ENCODE assay signal across 2 cellular contexts in the genomic region with DNA sequence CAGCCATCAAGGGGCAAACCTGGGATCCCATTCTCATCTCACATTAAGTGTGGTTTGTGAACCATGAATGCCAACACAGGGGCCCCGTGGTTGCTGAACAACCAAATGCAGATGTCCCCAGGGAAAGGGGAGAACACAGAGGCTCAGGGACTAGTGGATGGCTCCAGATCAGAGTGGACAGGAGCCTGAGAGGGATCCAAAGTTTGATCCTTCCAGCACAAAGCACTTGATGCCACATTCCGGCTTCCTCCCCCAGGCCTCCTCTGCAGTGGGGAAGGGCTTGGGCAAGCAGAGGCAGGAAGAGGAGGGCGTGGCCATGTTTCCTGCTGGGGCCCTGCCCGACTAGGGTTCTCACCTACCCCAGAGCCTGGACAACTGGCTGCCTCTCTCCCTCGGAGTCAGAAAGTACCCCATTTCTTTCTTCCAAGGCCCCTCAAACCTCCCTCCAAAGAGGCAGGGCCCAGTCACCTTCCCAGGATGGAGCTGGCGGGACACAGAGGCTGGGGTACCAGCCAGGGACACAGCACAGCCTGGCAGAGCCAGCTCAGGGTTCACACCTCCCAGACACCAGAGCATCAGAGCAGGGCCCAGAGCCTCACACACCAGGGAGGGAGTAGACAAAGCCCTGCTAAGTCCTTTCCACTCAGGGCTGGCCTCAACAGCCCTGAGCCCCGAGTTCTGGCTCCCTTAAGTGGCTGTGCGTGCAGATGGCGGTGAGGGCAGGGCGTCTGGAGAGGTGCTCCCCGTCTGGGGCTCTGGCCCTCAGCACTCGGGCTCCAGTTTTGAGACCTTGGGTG.
TF ChIP-seq lines count a peak whose summit lies in the region.

No MANE protein-coding gene starts in this region.

TF ChIP-seq in HEK293, 187 proteins besides CTCF, POLR2A, EP300 and RAD21 (continued from another document and continues in another):
- TF ChIP-seq, protein P1, sequence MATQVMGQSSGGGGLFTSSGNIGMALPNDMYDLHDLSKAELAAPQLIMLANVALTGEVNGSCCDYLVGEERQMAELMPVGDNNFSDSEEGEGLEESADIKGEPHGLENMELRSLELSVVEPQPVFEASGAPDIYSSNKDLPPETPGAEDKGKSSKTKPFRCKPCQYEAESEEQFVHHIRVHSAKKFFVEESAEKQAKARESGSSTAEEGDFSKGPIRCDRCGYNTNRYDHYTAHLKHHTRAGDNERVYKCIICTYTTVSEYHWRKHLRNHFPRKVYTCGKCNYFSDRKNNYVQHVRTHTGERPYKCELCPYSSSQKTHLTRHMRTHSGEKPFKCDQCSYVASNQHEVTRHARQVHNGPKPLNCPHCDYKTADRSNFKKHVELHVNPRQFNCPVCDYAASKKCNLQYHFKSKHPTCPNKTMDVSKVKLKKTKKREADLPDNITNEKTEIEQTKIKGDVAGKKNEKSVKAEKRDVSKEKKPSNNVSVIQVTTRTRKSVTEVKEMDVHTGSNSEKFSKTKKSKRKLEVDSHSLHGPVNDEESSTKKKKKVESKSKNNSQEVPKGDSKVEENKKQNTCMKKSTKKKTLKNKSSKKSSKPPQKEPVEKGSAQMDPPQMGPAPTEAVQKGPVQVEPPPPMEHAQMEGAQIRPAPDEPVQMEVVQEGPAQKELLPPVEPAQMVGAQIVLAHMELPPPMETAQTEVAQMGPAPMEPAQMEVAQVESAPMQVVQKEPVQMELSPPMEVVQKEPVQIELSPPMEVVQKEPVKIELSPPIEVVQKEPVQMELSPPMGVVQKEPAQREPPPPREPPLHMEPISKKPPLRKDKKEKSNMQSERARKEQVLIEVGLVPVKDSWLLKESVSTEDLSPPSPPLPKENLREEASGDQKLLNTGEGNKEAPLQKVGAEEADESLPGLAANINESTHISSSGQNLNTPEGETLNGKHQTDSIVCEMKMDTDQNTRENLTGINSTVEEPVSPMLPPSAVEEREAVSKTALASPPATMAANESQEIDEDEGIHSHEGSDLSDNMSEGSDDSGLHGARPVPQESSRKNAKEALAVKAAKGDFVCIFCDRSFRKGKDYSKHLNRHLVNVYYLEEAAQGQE (tag by site-specific recombination; IDR thresholded peaks at IDR 0.05) = no peak
- TF ChIP-seq, protein P2, sequence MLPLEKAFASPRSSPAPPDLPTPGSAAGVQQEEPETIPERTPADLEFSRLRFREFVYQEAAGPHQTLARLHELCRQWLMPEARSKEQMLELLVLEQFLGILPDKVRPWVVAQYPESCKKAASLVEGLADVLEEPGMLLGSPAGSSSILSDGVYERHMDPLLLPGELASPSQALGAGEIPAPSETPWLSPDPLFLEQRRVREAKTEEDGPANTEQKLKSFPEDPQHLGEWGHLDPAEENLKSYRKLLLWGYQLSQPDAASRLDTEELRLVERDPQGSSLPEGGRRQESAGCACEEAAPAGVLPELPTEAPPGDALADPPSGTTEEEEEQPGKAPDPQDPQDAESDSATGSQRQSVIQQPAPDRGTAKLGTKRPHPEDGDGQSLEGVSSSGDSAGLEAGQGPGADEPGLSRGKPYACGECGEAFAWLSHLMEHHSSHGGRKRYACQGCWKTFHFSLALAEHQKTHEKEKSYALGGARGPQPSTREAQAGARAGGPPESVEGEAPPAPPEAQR (tag by site-specific recombination; IDR thresholded peaks at IDR 0.05) = no peak
- TF ChIP-seq KLF9 (tag by site-specific recombination; IDR thresholded peaks at IDR 0.05; ENCODE audit: low read depth) = peak; percentile 84
- TF ChIP-seq, protein P3, sequence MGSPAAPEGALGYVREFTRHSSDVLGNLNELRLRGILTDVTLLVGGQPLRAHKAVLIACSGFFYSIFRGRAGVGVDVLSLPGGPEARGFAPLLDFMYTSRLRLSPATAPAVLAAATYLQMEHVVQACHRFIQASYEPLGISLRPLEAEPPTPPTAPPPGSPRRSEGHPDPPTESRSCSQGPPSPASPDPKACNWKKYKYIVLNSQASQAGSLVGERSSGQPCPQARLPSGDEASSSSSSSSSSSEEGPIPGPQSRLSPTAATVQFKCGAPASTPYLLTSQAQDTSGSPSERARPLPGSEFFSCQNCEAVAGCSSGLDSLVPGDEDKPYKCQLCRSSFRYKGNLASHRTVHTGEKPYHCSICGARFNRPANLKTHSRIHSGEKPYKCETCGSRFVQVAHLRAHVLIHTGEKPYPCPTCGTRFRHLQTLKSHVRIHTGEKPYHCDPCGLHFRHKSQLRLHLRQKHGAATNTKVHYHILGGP (tag by site-specific recombination; IDR thresholded peaks at IDR 0.05) = no peak
- TF ChIP-seq KLF8 (tag by site-specific recombination; IDR thresholded peaks at IDR 0.05) = no peak
- peak; percentile 84 for TF ChIP-seq IKZF3 (tag by site-specific recombination; IDR thresholded peaks at IDR 0.05)
- TF ChIP-seq ZNF776 (tag by site-specific recombination; IDR thresholded peaks at IDR 0.05; ENCODE audit: borderline replicate concordance) = no peak
- TF ChIP-seq, protein P4, sequence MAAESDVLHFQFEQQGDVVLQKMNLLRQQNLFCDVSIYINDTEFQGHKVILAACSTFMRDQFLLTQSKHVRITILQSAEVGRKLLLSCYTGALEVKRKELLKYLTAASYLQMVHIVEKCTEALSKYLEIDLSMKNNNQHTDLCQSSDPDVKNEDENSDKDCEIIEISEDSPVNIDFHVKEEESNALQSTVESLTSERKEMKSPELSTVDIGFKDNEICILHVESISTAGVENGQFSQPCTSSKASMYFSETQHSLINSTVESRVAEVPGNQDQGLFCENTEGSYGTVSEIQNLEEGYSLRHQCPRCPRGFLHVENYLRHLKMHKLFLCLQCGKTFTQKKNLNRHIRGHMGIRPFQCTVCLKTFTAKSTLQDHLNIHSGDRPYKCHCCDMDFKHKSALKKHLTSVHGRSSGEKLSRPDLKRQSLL (tag by site-specific recombination; IDR thresholded peaks at IDR 0.05) = no peak
- TF ChIP-seq YY2 (tag by site-specific recombination; IDR thresholded peaks at IDR 0.05) = no peak
- TF ChIP-seq ZNF600 (tag by site-specific recombination; IDR thresholded peaks at IDR 0.05) = peak; percentile 97
- no peak for TF ChIP-seq ZNF544 (tag by site-specific recombination; IDR thresholded peaks at IDR 0.05)
- no peak for TF ChIP-seq ZNF354C (tag by site-specific recombination; IDR thresholded peaks at IDR 0.05; ENCODE audit: borderline replicate concordance, low read depth)
- TF ChIP-seq SCRT2 (tag by site-specific recombination; IDR thresholded peaks at IDR 0.05) = peak; percentile 34; the same call in 1 of the 2 replicates
- no peak for TF ChIP-seq ZNF133 (tag by site-specific recombination; IDR thresholded peaks at IDR 0.05)
- TF ChIP-seq, protein P5, sequence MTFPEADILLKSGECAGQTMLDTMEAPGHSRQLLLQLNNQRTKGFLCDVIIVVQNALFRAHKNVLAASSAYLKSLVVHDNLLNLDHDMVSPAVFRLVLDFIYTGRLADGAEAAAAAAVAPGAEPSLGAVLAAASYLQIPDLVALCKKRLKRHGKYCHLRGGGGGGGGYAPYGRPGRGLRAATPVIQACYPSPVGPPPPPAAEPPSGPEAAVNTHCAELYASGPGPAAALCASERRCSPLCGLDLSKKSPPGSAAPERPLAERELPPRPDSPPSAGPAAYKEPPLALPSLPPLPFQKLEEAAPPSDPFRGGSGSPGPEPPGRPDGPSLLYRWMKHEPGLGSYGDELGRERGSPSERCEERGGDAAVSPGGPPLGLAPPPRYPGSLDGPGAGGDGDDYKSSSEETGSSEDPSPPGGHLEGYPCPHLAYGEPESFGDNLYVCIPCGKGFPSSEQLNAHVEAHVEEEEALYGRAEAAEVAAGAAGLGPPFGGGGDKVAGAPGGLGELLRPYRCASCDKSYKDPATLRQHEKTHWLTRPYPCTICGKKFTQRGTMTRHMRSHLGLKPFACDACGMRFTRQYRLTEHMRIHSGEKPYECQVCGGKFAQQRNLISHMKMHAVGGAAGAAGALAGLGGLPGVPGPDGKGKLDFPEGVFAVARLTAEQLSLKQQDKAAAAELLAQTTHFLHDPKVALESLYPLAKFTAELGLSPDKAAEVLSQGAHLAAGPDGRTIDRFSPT (tag by site-specific recombination; IDR thresholded peaks at IDR 0.05) = no peak

TF ChIP-seq in K562, 482 proteins besides CTCF, POLR2A, EP300 and RAD21 (continued from another document and continues in another):
- TF ChIP-seq GATAD2A (IDR thresholded peaks at IDR 0.05) (no peak), YY1 (IDR thresholded peaks at IDR 0.05; ENCODE audit: borderline replicate concordance in 1 of 3, control insufficient read depth in 1 of 3, extremely low read depth in 1 of 3, insufficient read depth in 3 of 3, insufficient read length in 1 of 3, insufficient replicate concordance in 2 of 3, low read depth in 1 of 3, low read length in 2 of 3) (peak in 1 of 3 experiments; percentile 65), MAFK (IDR thresholded peaks at IDR 0.05; ENCODE audit: low read length) (no peak), MAZ (CRISPR knock-in tag; conservative IDR thresholded peaks at IDR 0.05 in 1 of 2, IDR thresholded peaks at IDR 0.05 in 1 of 2) (peak in 1 of 2 experiments; percentile 68; a peak in 1 of 4 replicates), NRF1 (conservative IDR thresholded peaks at IDR 0.05 in 1 of 2, IDR thresholded peaks at IDR 0.05 in 1 of 2) (peak in 1 of 2 experiments; percentile 40; a peak in 1 of 4 replicates), ZNF780A (CRISPR knock-in tag; IDR thresholded peaks at IDR 0.05) (no peak)
- TF ChIP-seq, protein P6, sequence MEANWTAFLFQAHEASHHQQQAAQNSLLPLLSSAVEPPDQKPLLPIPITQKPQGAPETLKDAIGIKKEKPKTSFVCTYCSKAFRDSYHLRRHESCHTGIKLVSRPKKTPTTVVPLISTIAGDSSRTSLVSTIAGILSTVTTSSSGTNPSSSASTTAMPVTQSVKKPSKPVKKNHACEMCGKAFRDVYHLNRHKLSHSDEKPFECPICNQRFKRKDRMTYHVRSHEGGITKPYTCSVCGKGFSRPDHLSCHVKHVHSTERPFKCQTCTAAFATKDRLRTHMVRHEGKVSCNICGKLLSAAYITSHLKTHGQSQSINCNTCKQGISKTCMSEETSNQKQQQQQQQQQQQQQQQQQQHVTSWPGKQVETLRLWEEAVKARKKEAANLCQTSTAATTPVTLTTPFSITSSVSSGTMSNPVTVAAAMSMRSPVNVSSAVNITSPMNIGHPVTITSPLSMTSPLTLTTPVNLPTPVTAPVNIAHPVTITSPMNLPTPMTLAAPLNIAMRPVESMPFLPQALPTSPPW (CRISPR knock-in tag; IDR thresholded peaks at IDR 0.05) = peak; percentile 65
- TF ChIP-seq, protein P7, sequence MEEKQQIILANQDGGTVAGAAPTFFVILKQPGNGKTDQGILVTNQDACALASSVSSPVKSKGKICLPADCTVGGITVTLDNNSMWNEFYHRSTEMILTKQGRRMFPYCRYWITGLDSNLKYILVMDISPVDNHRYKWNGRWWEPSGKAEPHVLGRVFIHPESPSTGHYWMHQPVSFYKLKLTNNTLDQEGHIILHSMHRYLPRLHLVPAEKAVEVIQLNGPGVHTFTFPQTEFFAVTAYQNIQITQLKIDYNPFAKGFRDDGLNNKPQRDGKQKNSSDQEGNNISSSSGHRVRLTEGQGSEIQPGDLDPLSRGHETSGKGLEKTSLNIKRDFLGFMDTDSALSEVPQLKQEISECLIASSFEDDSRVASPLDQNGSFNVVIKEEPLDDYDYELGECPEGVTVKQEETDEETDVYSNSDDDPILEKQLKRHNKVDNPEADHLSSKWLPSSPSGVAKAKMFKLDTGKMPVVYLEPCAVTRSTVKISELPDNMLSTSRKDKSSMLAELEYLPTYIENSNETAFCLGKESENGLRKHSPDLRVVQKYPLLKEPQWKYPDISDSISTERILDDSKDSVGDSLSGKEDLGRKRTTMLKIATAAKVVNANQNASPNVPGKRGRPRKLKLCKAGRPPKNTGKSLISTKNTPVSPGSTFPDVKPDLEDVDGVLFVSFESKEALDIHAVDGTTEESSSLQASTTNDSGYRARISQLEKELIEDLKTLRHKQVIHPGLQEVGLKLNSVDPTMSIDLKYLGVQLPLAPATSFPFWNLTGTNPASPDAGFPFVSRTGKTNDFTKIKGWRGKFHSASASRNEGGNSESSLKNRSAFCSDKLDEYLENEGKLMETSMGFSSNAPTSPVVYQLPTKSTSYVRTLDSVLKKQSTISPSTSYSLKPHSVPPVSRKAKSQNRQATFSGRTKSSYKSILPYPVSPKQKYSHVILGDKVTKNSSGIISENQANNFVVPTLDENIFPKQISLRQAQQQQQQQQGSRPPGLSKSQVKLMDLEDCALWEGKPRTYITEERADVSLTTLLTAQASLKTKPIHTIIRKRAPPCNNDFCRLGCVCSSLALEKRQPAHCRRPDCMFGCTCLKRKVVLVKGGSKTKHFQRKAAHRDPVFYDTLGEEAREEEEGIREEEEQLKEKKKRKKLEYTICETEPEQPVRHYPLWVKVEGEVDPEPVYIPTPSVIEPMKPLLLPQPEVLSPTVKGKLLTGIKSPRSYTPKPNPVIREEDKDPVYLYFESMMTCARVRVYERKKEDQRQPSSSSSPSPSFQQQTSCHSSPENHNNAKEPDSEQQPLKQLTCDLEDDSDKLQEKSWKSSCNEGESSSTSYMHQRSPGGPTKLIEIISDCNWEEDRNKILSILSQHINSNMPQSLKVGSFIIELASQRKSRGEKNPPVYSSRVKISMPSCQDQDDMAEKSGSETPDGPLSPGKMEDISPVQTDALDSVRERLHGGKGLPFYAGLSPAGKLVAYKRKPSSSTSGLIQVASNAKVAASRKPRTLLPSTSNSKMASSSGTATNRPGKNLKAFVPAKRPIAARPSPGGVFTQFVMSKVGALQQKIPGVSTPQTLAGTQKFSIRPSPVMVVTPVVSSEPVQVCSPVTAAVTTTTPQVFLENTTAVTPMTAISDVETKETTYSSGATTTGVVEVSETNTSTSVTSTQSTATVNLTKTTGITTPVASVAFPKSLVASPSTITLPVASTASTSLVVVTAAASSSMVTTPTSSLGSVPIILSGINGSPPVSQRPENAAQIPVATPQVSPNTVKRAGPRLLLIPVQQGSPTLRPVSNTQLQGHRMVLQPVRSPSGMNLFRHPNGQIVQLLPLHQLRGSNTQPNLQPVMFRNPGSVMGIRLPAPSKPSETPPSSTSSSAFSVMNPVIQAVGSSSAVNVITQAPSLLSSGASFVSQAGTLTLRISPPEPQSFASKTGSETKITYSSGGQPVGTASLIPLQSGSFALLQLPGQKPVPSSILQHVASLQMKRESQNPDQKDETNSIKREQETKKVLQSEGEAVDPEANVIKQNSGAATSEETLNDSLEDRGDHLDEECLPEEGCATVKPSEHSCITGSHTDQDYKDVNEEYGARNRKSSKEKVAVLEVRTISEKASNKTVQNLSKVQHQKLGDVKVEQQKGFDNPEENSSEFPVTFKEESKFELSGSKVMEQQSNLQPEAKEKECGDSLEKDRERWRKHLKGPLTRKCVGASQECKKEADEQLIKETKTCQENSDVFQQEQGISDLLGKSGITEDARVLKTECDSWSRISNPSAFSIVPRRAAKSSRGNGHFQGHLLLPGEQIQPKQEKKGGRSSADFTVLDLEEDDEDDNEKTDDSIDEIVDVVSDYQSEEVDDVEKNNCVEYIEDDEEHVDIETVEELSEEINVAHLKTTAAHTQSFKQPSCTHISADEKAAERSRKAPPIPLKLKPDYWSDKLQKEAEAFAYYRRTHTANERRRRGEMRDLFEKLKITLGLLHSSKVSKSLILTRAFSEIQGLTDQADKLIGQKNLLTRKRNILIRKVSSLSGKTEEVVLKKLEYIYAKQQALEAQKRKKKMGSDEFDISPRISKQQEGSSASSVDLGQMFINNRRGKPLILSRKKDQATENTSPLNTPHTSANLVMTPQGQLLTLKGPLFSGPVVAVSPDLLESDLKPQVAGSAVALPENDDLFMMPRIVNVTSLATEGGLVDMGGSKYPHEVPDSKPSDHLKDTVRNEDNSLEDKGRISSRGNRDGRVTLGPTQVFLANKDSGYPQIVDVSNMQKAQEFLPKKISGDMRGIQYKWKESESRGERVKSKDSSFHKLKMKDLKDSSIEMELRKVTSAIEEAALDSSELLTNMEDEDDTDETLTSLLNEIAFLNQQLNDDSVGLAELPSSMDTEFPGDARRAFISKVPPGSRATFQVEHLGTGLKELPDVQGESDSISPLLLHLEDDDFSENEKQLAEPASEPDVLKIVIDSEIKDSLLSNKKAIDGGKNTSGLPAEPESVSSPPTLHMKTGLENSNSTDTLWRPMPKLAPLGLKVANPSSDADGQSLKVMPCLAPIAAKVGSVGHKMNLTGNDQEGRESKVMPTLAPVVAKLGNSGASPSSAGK (IDR thresholded peaks at IDR 0.05) = peak; percentile 3; the same call in 1 of the 2 replicates
